Comparison of ENCODE assay signal across 10 cellular contexts in genomic region chr10:132551093-132551807, GRCh38. TPM values are rescaled to one million over a fixed set of nuclear protein-coding genes. Genes with fewer than 3 reads are reported as not detected.
DNase-seq lines count a peak whose midpoint lies in the region; ATAC-seq and TF ChIP-seq lines count a peak whose summit lies in the region.
"Had no signal": no experiment of that assay in that cellular context is flagged by ENCODE, and none has a peak within 500 bp of the region (broad histone marks: within the 10 kb centered on the region; RNA-seq: fewer than 3 reads in every experiment).

No MANE protein-coding gene starts in this region.

- no peaks in the 10 kb centered on the region for H3K36me3 Mint-ChIP-seq in activated naive CD8-positive, alpha-beta T cell

- peak overlapping the region; percentile 75 for H3K27ac Mint-ChIP-seq in activated naive CD8-positive, alpha-beta T cell

- H3K9me3 Mint-ChIP-seq in activated naive CD8-positive, alpha-beta T cell (ENCODE audit: low read depth): no peaks in the 10 kb centered on the region

- ATAC-seq in GM19463 (IDR thresholded peaks at IDR 0.05; ENCODE audit: unreplicated experiment) (peak; percentile 52), HG03521 (IDR thresholded peaks at IDR 0.05; ENCODE audit: unreplicated experiment) (peak; percentile 69)
- ATAC-seq: pancreas had no signal

- peaks cover 38% of the 10 kb centered on the region for H3K4me1 Mint-ChIP-seq in activated naive CD8-positive, alpha-beta T cell (ENCODE audit: low read depth)

- peak; percentile 46; the same call in 1 of the 3 replicates for TF ChIP-seq CTCF in GM12872 (IDR thresholded peaks at IDR 0.05; ENCODE audit: insufficient read depth, low read depth, low read length)

- H3K27me3 Mint-ChIP-seq in activated naive CD8-positive, alpha-beta T cell: no peaks in the 10 kb centered on the region

- peak overlapping the region; percentile 64 for H3K4me3 Mint-ChIP-seq in activated naive CD8-positive, alpha-beta T cell

- DNase-seq in pons (ENCODE audit: low spot score): no peak
- DNase-seq in NCI-H2196 (lab: John Stamatoyannopoulos, UW; ENCODE audit: unreplicated experiment): no peak
- no peak for DNase-seq in mesenteric fat pad (ENCODE audit: low spot score)
- DNase-seq in NCI-H2196 treated with DMSO at 0.1 percent for 48 hours (lab: John Stamatoyannopoulos, UW; ENCODE audit: unreplicated experiment): no peak
- DNase-seq: IMR-90 had no signal

RNA-seq across cellular contexts. Expression of gene INPP5A, which starts 13.7 kb away (rescaled TPM):
- 30.5 TPM for total RNA-seq in mesenteric fat pad
